In genomic region chr4:6893449-6894085, GRCh38 we compare ENCODE assay signal across 1 cellular context.
TF ChIP-seq lines count a peak whose summit lies in the region.

No MANE protein-coding gene starts in this region.

TF ChIP-seq in HepG2, 621 proteins besides CTCF, POLR2A, EP300 and RAD21 (continued from another document and continues in another):
- TF ChIP-seq RERE (CRISPR knock-in tag; IDR thresholded peaks at IDR 0.05; ENCODE audit: low read depth) (peak; percentile 85), ZNF7 (CRISPR knock-in tag; IDR thresholded peaks at IDR 0.05) (no peak), SALL1 (CRISPR knock-in tag; IDR thresholded peaks at IDR 0.05) (peak; percentile 94), AFF4 (CRISPR knock-in tag; IDR thresholded peaks at IDR 0.05) (peak; percentile 80; the same call in 1 of the 2 replicates), ZNF484 (CRISPR knock-in tag; IDR thresholded peaks at IDR 0.05; ENCODE audit: borderline replicate concordance, low read depth) (no peak), TCF12 (IDR thresholded peaks at IDR 0.05) (no peak), TCF12 (CRISPR knock-in tag; IDR thresholded peaks at IDR 0.05) (no peak; the same call in 1 of the 2 replicates), TBX3 (IDR thresholded peaks at IDR 0.05; ENCODE audit: borderline replicate concordance) (peak; percentile 45; the same call in 1 of the 2 replicates), ZNF800 (CRISPR knock-in tag; IDR thresholded peaks at IDR 0.05) (peak; percentile 54; the same call in 1 of the 2 replicates), ZNF382 (CRISPR knock-in tag; IDR thresholded peaks at IDR 0.05; ENCODE audit: borderline replicate concordance) (no peak), KMT2B (CRISPR knock-in tag; IDR thresholded peaks at IDR 0.05) (peak; percentile 74), HOXD1 (CRISPR knock-in tag; IDR thresholded peaks at IDR 0.05) (peak; percentile 60; the same call in 1 of the 2 replicates), ZFP90 (CRISPR knock-in tag; IDR thresholded peaks at IDR 0.05; ENCODE audit: borderline replicate concordance) (0 out of 2 replicates have a peak, but pooled peaks have one; percentile 40), HDAC2 (CRISPR knock-in tag; IDR thresholded peaks at IDR 0.05) (peak; percentile 95), TERF1 (CRISPR knock-in tag; IDR thresholded peaks at IDR 0.05) (no peak), ZNF207 (IDR thresholded peaks at IDR 0.05; ENCODE audit: borderline replicate concordance) (no peak), TBP (CRISPR knock-in tag; IDR thresholded peaks at IDR 0.05) (no peak), ISX (CRISPR knock-in tag; conservative IDR thresholded peaks at IDR 0.05) (no peak; the same call in 1 of the 2 replicates), ZKSCAN8 (CRISPR knock-in tag; IDR thresholded peaks at IDR 0.05; ENCODE audit: borderline replicate concordance) (peak; percentile 93), KLF6 (CRISPR knock-in tag; IDR thresholded peaks at IDR 0.05) (peak; percentile 78; the same call in 1 of the 2 replicates), ARID3A (IDR thresholded peaks at IDR 0.05; ENCODE audit: low read depth, low read length) (peak; percentile 73), ZBTB21 (CRISPR knock-in tag; IDR thresholded peaks at IDR 0.05) (0 out of 2 replicates have a peak, but pooled peaks have one; percentile 41), DBP (CRISPR knock-in tag; IDR thresholded peaks at IDR 0.05; ENCODE audit: not compliant biosample characterization) (no peak), NCOA1 (CRISPR knock-in tag; IDR thresholded peaks at IDR 0.05) (peak; percentile 67; the same call in 1 of the 2 replicates), EEA1 (CRISPR knock-in tag; IDR thresholded peaks at IDR 0.05; ENCODE audit: borderline replicate concordance) (no peak), YEATS4 (CRISPR knock-in tag; IDR thresholded peaks at IDR 0.05; ENCODE audit: borderline replicate concordance) (peak; percentile 98), ZNF274 (CRISPR knock-in tag; IDR thresholded peaks at IDR 0.05) (no peak), BATF2 (CRISPR knock-in tag; IDR thresholded peaks at IDR 0.05) (peak; percentile 19; the same call in 1 of the 2 replicates), PRDM4 (CRISPR knock-in tag; IDR thresholded peaks at IDR 0.05; ENCODE audit: borderline replicate concordance) (no peak), SYNCRIP (IDR thresholded peaks at IDR 0.05; ENCODE audit: insufficient read depth, low read depth, low read length) (no peak), MNT (IDR thresholded peaks at IDR 0.05) (peak; percentile 86), ZNF784 (CRISPR knock-in tag; IDR thresholded peaks at IDR 0.05; ENCODE audit: borderline replicate concordance) (no peak), ZKSCAN1 (IDR thresholded peaks at IDR 0.05; ENCODE audit: low read length) (no peak), ZNF780A (CRISPR knock-in tag; IDR thresholded peaks at IDR 0.05) (no peak), HOXA9 (CRISPR knock-in tag; IDR thresholded peaks at IDR 0.05; ENCODE audit: borderline replicate concordance) (0 out of 2 replicates have a peak, but pooled peaks have one; percentile 60), ZNF737 (CRISPR knock-in tag; IDR thresholded peaks at IDR 0.05; ENCODE audit: borderline replicate concordance) (peak; percentile 44; the same call in 1 of the 2 replicates), TCF7 (IDR thresholded peaks at IDR 0.05; ENCODE audit: low read depth) (0 out of 2 replicates have a peak, but pooled peaks have one; percentile 26), ZNF567 (CRISPR knock-in tag; IDR thresholded peaks at IDR 0.05; ENCODE audit: borderline replicate concordance) (no peak)
